Comparison of ENCODE assay signal across 10 cellular contexts in the genomic region with DNA sequence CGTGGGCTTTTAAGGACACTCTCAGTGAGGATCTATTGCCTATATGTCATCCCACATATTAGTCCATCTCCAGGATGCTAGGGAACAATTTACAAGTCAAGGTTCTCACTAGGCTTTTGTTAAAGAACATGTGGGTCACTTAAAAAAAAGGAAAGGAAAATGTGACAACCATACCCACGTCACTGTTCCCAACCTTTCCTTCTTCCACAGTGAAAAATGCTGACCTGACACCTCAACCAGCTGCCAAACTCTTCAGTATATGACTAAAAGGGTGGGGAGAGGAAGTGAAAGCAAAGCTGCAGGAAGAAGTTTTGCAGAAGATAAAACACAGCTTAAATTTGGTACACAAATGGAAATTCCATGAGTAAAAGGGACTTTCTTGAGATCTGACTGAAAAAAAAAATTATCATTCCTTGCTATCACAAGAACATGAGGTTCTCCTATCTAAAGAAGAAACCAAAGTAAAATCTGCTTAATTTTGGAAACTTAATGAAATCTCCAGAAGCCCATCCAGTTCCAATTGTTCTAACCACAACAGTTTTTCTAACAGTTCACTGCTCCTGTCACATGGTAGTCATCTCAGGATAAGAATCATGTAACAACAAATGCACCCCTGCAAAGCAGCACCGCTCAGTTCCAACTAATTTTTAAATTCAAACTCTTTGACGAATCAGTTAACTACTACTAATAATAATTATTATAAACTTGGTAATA.
DNase-seq lines count a peak whose midpoint lies in the region; ATAC-seq and TF ChIP-seq lines count a peak whose summit lies in the region.
"Had no signal": no experiment of that assay in that cellular context is flagged by ENCODE, and none has a peak within 500 bp of the region (broad histone marks: within the 10 kb centered on the region; RNA-seq: fewer than 3 reads in every experiment).

No MANE protein-coding gene starts in this region.

- peaks cover 11 to 26% of the 10 kb centered on the region in 2 experiments; a peak in 3 of 4 replicates for H3K4me1 ChIP-seq in SK-N-SH (ENCODE audit: control insufficient read depth in 1 of 2, insufficient read depth in 2 of 2, low read depth in 1 of 2, low read length in 1 of 2)
- peaks cover 42% of the 10 kb centered on the region for H3K4me1 ChIP-seq in MM.1S (ENCODE audit: low read length)
- H3K4me1 ChIP-seq in breast epithelium: no peaks in the 10 kb centered on the region
- H3K4me1 ChIP-seq in aorta (ENCODE audit: control insufficient read depth in 1 of 2, insufficient read depth in 2 of 2, low read length in 2 of 2): no peaks in the 10 kb centered on the region

- intact Hi-C loops in breast epithelium (cut with DNase I; ENCODE audit: low total_unique reads) (no loop called here), aorta (cut with DNase I) (no loop called here)

- no peak for TF ChIP-seq CTCF in SK-N-SH (IDR thresholded peaks at IDR 0.05)
- no peak for TF ChIP-seq CTCF in MM.1S (IDR thresholded peaks at IDR 0.05; ENCODE audit: low read length)
- no peak for TF ChIP-seq CTCF in breast epithelium (IDR thresholded peaks at IDR 0.05)

- H3K36me3 ChIP-seq in SK-N-SH (replicated peaks in 1 of 2; ENCODE audit: control insufficient read depth in 1 of 2, insufficient read depth in 2 of 2, low read length in 1 of 2): peaks cover 0 to 5% of the 10 kb centered on the region in 2 experiments
- H3K36me3 ChIP-seq in MM.1S (replicated peaks; ENCODE audit: insufficient read depth, low read length): no peaks in the 10 kb centered on the region
- H3K36me3 ChIP-seq in breast epithelium: no peaks in the 10 kb centered on the region
- peaks cover 0 to 2% of the 10 kb centered on the region in 2 donors for H3K36me3 ChIP-seq in aorta (ENCODE audit: control insufficient read depth in 1 of 2, insufficient read depth in 2 of 2, low read length in 1 of 2)
- H3K36me3 ChIP-seq: SJCRH30 had no signal

- H3K4me3 ChIP-seq in SK-N-SH (ENCODE audit: low read depth in 2 of 2, low read length in 1 of 2) (no peak overlapping the region), MM.1S (ENCODE audit: low read length) (peak overlapping the region; percentile 26; the same call in 1 of the 2 replicates), breast epithelium (no peak overlapping the region), aorta (ENCODE audit: low read length in 2 of 2) (no peak overlapping the region)
- H3K4me3 ChIP-seq: SJCRH30 had no signal

- no peaks in the 10 kb centered on the region for H3K9me2 ChIP-seq in SK-N-SH
- no peaks in the 10 kb centered on the region for H3K9me2 ChIP-seq in MM.1S (replicated peaks; ENCODE audit: insufficient read depth, low read length)

- no peaks in the 10 kb centered on the region for H4K20me1 ChIP-seq in SK-N-SH (ENCODE audit: insufficient read depth)
- H4K20me1 ChIP-seq in MM.1S (ENCODE audit: insufficient read depth, low read length): no peaks in the 10 kb centered on the region

- ATAC-seq in SK-N-SH treated with all-trans-retinoic acid at 6 μM for 48 hours (no peak), aorta (ENCODE audit: low FRiP score) (peak; percentile 87), GM21786 (IDR thresholded peaks at IDR 0.05; ENCODE audit: unreplicated experiment) (no peak)

- TF ChIP-seq RAD21 in SK-N-SH (IDR thresholded peaks at IDR 0.05; ENCODE audit: low read length): no peak

- CTCF ChIA-PET in SK-N-SH (lab: Yijun Ruan, JAX): interaction anchor here (1.0 to 7.3 kb wide), 10 partner anchors 10 to 634 kb away, joined by 3 to 101 read pairs (median 4); no protein-coding TSS in a partner anchor

- H2AFZ ChIP-seq in SK-N-SH (ENCODE audit: low read depth) (no peak overlapping the region), MM.1S (ENCODE audit: low read length) (no peak overlapping the region)

- H3K27ac ChIP-seq in SK-N-SH (ENCODE audit: low read depth in 2 of 2, low read length in 1 of 2) (peak overlapping the region in 1 of 2 experiments; percentile 6; a peak in 1 of 4 replicates), MM.1S (ENCODE audit: low read length) (peak overlapping the region; percentile 60), breast epithelium (peak overlapping the region; percentile 56 to 81), aorta (ENCODE audit: low read depth in 1 of 2, low read length in 2 of 2) (peak overlapping the region in 1 of 2 donors; percentile 51)
- H3K27ac ChIP-seq: 22Rv1, SJCRH30 had no signal

- peak overlapping the region; percentile 20 for H3K4me2 ChIP-seq in SK-N-SH
- peak overlapping the region; percentile 67 for H3K4me2 ChIP-seq in MM.1S (ENCODE audit: low read depth, low read length)

- H3F3A ChIP-seq in SK-N-SH (replicated peaks; ENCODE audit: insufficient read depth): peaks cover 9% of the 10 kb centered on the region
- H3F3A ChIP-seq in MM.1S (ENCODE audit: insufficient read depth, low read length): peaks cover 24% of the 10 kb centered on the region

- no peak for TF ChIP-seq EP300 in SK-N-SH (IDR thresholded peaks at IDR 0.05; ENCODE audit: borderline replicate concordance in 1 of 2, low read depth in 1 of 2, low read length in 1 of 2)

- no peaks in the 10 kb centered on the region for H3K27me3 ChIP-seq in SK-N-SH (ENCODE audit: insufficient read depth)
- H3K27me3 ChIP-seq in MM.1S (replicated peaks; ENCODE audit: insufficient read depth, low read length): no peaks in the 10 kb centered on the region
- H3K27me3 ChIP-seq in breast epithelium: no peaks in the 10 kb centered on the region
- no peaks in the 10 kb centered on the region for H3K27me3 ChIP-seq in aorta (ENCODE audit: control insufficient read depth in 1 of 2, insufficient read depth in 2 of 2, low read length in 1 of 2)
- H3K27me3 ChIP-seq: SJCRH30 had no signal

- H3K9ac ChIP-seq in SK-N-SH (no peak overlapping the region), MM.1S (ENCODE audit: low read length) (peak overlapping the region; percentile 44; the same call in 1 of the 2 replicates)

- POLR2A ChIA-PET in SK-N-SH (lab: Yijun Ruan, JAX): no interaction called here

- H3K9me3 ChIP-seq in SK-N-SH (no peaks in the 10 kb centered on the region), MM.1S (replicated peaks; ENCODE audit: insufficient read depth, low read length) (no peaks in the 10 kb centered on the region), breast epithelium (no peaks in the 10 kb centered on the region), aorta (ENCODE audit: control insufficient read depth, low read length) (no peaks in the 10 kb centered on the region)
- H3K9me3 ChIP-seq: SJCRH30 had no signal

- 82% methylated on average over 4 of the region's 4 CpGs for WGBS in SK-N-SH (ENCODE audit: low lambda C conversion rate)
- 72 to 78% methylated on average over 4 of the region's 4 CpGs for WGBS in aorta, 2 donors

- no peak for DNase-seq in SK-N-SH
- peak; percentile 73 for DNase-seq in MM.1S
- peak in 1 of 2 donors; percentile 19 for DNase-seq in breast epithelium (ENCODE audit: low spot score in 2 of 2)
- peak; percentile 94 to 97 for DNase-seq in lung microvascular endothelial cell (ENCODE audit: low read depth in 2 of 2)
- DNase-seq in aorta: peak in 1 of 2 donors; percentile 64
- no peak for DNase-seq in NCI-H2196 treated with DMSO at 0.1 percent for 48 hours (lab: John Stamatoyannopoulos, UW; ENCODE audit: unreplicated experiment)

- TF ChIP-seq POLR2A in breast epithelium (IDR thresholded peaks at IDR 0.05): no peak

- H3K79me2 ChIP-seq in SK-N-SH (ENCODE audit: insufficient read depth) (no peaks in the 10 kb centered on the region; the same call in none of the 2 replicates), MM.1S (ENCODE audit: low read length) (no peaks in the 10 kb centered on the region)

TF ChIP-seq in SK-N-SH, 30 proteins besides CTCF, POLR2A, EP300 and RAD21 (continues in another document):
- TF ChIP-seq, protein P1, sequence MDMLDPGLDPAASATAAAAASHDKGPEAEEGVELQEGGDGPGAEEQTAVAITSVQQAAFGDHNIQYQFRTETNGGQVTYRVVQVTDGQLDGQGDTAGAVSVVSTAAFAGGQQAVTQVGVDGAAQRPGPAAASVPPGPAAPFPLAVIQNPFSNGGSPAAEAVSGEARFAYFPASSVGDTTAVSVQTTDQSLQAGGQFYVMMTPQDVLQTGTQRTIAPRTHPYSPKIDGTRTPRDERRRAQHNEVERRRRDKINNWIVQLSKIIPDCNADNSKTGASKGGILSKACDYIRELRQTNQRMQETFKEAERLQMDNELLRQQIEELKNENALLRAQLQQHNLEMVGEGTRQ (IDR thresholded peaks at IDR 0.05; ENCODE audit: borderline replicate concordance, low read depth, low read length): no peak
- TF ChIP-seq CHD2 (IDR thresholded peaks at IDR 0.05; ENCODE audit: low read length, partially characterized antibody) (no peak), GATA2 (CRISPR knock-in tag; IDR thresholded peaks at IDR 0.05) (no peak), EZH2phosphoT487 (IDR thresholded peaks at IDR 0.05; ENCODE audit: borderline replicate concordance, low read depth) (no peak), RFX5 (IDR thresholded peaks at IDR 0.05; ENCODE audit: low read length) (no peak)
- TF ChIP-seq, protein P2, sequence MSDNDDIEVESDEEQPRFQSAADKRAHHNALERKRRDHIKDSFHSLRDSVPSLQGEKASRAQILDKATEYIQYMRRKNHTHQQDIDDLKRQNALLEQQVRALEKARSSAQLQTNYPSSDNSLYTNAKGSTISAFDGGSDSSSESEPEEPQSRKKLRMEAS (IDR thresholded peaks at IDR 0.05; ENCODE audit: low read depth): no peak

TF ChIP-seq in SK-N-SH treated with all-trans-retinoic acid at 6 μM for 48 hours, 23 proteins besides CTCF, POLR2A, EP300 and RAD21 (continues in another document):
- TF ChIP-seq OSR1 (CRISPR knock-in tag; IDR thresholded peaks at IDR 0.05): no peak
- TF ChIP-seq, protein P3, sequence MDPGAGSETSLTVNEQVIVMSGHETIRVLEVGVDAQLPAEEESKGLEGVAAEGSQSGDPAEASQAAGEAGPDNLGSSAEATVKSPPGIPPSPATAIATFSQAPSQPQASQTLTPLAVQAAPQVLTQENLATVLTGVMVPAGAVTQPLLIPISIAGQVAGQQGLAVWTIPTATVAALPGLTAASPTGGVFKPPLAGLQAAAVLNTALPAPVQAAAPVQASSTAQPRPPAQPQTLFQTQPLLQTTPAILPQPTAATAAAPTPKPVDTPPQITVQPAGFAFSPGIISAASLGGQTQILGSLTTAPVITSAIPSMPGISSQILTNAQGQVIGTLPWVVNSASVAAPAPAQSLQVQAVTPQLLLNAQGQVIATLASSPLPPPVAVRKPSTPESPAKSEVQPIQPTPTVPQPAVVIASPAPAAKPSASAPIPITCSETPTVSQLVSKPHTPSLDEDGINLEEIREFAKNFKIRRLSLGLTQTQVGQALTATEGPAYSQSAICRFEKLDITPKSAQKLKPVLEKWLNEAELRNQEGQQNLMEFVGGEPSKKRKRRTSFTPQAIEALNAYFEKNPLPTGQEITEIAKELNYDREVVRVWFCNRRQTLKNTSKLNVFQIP (CRISPR knock-in tag; IDR thresholded peaks at IDR 0.05; ENCODE audit: borderline replicate concordance, low read depth): no peak
- no peak for TF ChIP-seq ARNTL (CRISPR knock-in tag; IDR thresholded peaks at IDR 0.05; ENCODE audit: borderline replicate concordance, low read depth)
- TF ChIP-seq ZNF565 (CRISPR knock-in tag; conservative IDR thresholded peaks at IDR 0.05; ENCODE audit: low read depth): no peak

Comparison
In these comparisons a context has a peak if more than half of its experiments do, and no peak if none do; other contexts are left out.
1. DNase-seq: peak in MM.1S (single experiment) and lung microvascular endothelial cell (2 of 2); none in SK-N-SH (single experiment) and NCI-H2196 treated with DMSO at 0.1 percent for 48 hours (single experiment).